29 cellular contexts compared by ENCODE assay signal in the genomic region with DNA sequence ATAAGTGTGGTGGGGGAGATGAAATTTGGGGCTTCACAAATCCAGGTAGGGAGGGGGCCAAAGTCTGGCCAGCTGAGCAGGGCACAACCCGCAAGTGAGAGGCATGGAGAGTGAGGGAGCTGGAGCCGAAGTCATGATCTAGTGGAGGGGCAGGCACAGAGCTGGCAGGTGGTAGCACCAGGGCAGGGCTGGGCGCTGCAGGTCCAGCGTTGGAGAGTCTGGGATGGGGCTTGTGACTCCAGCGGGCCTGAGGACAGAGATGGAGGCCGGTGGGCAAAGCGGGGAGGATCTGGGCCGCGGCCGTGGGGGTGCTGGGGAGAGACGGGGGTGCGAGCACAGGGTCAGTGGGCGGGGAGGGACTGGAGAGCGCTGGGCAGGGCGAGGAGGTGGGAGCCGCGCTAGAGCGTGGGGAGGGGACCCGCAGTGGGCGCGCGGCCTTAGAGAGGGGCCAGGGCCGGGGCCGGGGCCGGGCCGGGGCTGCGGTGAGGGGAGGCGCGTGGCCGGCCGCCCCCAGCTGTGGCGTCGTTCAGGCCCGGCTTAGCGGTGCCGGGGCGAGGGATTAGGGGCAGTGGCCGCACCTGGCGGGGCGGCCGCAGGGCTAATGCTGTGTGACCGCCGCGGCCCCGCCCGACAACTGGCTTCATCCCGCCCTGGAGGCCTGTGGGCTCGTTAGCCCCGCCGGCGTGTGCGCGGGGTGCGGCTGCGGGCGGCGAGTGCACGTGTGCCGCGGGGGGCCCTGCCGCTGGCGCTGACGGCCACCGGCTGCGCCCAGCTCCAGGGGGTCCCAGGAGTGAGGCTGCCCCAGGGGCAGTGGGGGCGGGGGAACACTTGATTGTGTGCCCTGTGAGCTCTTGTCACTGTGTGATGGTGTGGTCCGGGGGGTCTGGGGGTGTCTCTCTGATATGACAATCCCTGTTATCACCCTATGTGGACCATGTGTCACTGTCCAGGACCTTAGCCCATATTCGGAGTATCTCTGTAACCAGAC. TPM values are rescaled to one million over a fixed set of nuclear protein-coding genes. Genes with fewer than 3 reads are reported as not detected.
DNase-seq lines count a peak whose midpoint lies in the region; ATAC-seq and TF ChIP-seq lines count a peak whose summit lies in the region.
"Had no signal": no experiment of that assay in that cellular context is flagged by ENCODE, and none has a peak within 500 bp of the region (broad histone marks: within the 10 kb centered on the region; RNA-seq: fewer than 3 reads in every experiment).

No MANE protein-coding gene starts in this region.

- H3K4me1 Mint-ChIP-seq in T-helper 17 cell: peaks cover 3% of the 10 kb centered on the region
- H3K4me1 Mint-ChIP-seq: CD14-positive monocyte had no signal

- H4K20me1 ChIP-seq in SK-N-SH (ENCODE audit: insufficient read depth): no peaks in the 10 kb centered on the region

- no peak for TF ChIP-seq RAD21 in SK-N-SH (IDR thresholded peaks at IDR 0.05; ENCODE audit: low read length)

- no peak for TF ChIP-seq POLR2A in gastrocnemius medialis (IDR thresholded peaks at IDR 0.05)

- POLR2A ChIA-PET in SK-N-SH (lab: Yijun Ruan, JAX): no interaction called here

- no peak overlapping the region for H3K27ac Mint-ChIP-seq in T-helper 17 cell
- H3K27ac Mint-ChIP-seq: CD14-positive monocyte, natural killer cell had no signal

- no peak for ATAC-seq in SK-N-SH treated with all-trans-retinoic acid at 6 μM for 48 hours
- ATAC-seq in T-helper 17 cell: no peak
- no peak for ATAC-seq in gastrocnemius medialis
- ATAC-seq: HCT116, natural killer cell, Right ventricle myocardium inferior had no signal

- no peaks in the 10 kb centered on the region for H3K9me2 ChIP-seq in SK-N-SH

- peaks cover 81% of the 10 kb centered on the region for H3K27me3 Mint-ChIP-seq in T-helper 17 cell

- H3K4me1 ChIP-seq in SK-N-SH (ENCODE audit: control insufficient read depth in 1 of 2, insufficient read depth in 2 of 2, low read depth in 1 of 2, low read length in 1 of 2) (no peaks in the 10 kb centered on the region), iPS-18a (ENCODE audit: control insufficient read depth, low read depth, low read length) (no peaks in the 10 kb centered on the region), gastrocnemius medialis (peaks cover 64 to 76% of the 10 kb centered on the region in 2 donors)
- H3K4me1 ChIP-seq: spleen had no signal

- H3K4me3 Mint-ChIP-seq in T-helper 17 cell: peak overlapping the region; percentile 31
- H3K4me3 Mint-ChIP-seq: natural killer cell had no signal

- H3K9ac ChIP-seq in SK-N-SH (no peak overlapping the region), iPS-18a (ENCODE audit: low read length) (no peak overlapping the region)

- CTCF ChIA-PET in SK-N-SH (lab: Yijun Ruan, JAX): interaction anchor here (1.2 to 2.1 kb wide), 2 partner anchors 24 to 25 kb away, joined by 4 to 8 read pairs; a partner anchor contains a TSS

- no peak overlapping the region for H3K4me3 ChIP-seq in SK-N-SH (ENCODE audit: low read depth in 2 of 2, low read length in 1 of 2)
- H3K4me3 ChIP-seq in iPS-18a (ENCODE audit: low read length): peak overlapping the region; percentile 44
- H3K4me3 ChIP-seq in gastrocnemius medialis: no peak overlapping the region
- H3K4me3 ChIP-seq: thoracic aorta had no signal

- in situ Hi-C loops in gastrocnemius medialis (cut with MboI; ENCODE audit: low sequenced_read_pairs in 4 of 4): loop anchor here in 1 of 4 donors (25.0 kb wide), 1 partner anchor 308 kb away; a partner anchor contains a TSS

- H3K36me3 ChIP-seq in SK-N-SH (replicated peaks in 1 of 2; ENCODE audit: control insufficient read depth in 1 of 2, insufficient read depth in 2 of 2, low read length in 1 of 2): no peaks in the 10 kb centered on the region
- H3K36me3 ChIP-seq in iPS-18a (ENCODE audit: control insufficient read depth, low read depth, low read length): no peaks in the 10 kb centered on the region
- H3K36me3 ChIP-seq in gastrocnemius medialis: no peaks in the 10 kb centered on the region
- H3K36me3 ChIP-seq: spleen, thoracic aorta had no signal

- no peaks in the 10 kb centered on the region for H3F3A ChIP-seq in SK-N-SH (replicated peaks; ENCODE audit: insufficient read depth)

- no peaks in the 10 kb centered on the region for H3K9me3 ChIP-seq in SK-N-SH
- no peaks in the 10 kb centered on the region for H3K9me3 ChIP-seq in T-helper 17 cell (ENCODE audit: control insufficient read depth, low read length, poor library complexity, severe bottlenecking)
- H3K9me3 ChIP-seq in iPS-18a (ENCODE audit: control insufficient read depth, low read depth, low read length): no peaks in the 10 kb centered on the region
- no peaks in the 10 kb centered on the region for H3K9me3 ChIP-seq in gastrocnemius medialis
- H3K9me3 ChIP-seq: spleen, thoracic aorta had no signal

- no peak for TF ChIP-seq EP300 in SK-N-SH (IDR thresholded peaks at IDR 0.05; ENCODE audit: borderline replicate concordance in 1 of 2, low read depth in 1 of 2, low read length in 1 of 2)

- 56% methylated on average over 5 of the region's 68 CpGs for WGBS in SK-N-SH (ENCODE audit: low lambda C conversion rate)

- intact Hi-C loops in gastrocnemius medialis (cut with DNase I; ENCODE audit: low total_unique reads): no loop called here

- H3K4me2 ChIP-seq in SK-N-SH: no peak overlapping the region

- H3K27ac ChIP-seq in SK-N-SH (ENCODE audit: low read depth in 2 of 2, low read length in 1 of 2) (no peak overlapping the region), iPS-18a (ENCODE audit: low read length) (no peak overlapping the region), gastrocnemius medialis (peak overlapping the region; percentile 94 to 98 (median 98))
- H3K27ac ChIP-seq: spleen, thoracic aorta had no signal

- DNase-seq in SK-N-SH (peak; percentile 51), T-helper 17 cell (no peak), gastrocnemius medialis (no peak), NCI-H226 (no peak), Ammon's horn (ENCODE audit: low spot score) (no peak), SHP77 treated with DMSO at 0.1 percent for 48 hours (lab: John Stamatoyannopoulos, UW) (no peak)
- DNase-seq: activated CD4-positive, alpha-beta T cell treated with anti-CD3 and anti-CD28 coated beads, Interleukin-2, amount 50 U/mL, for 1 hour; activated CD8-positive, alpha-beta memory T cell treated with anti-CD3 and anti-CD28 coated beads, Interleukin-2, amount 50 U/mL, for 48 hours; activated effector memory CD4-positive, alpha-beta T cell treated with anti-CD3 and anti-CD28 coated beads, Interleukin-2, amount 50 U/mL, for 16 hours; amygdala; central memory CD4-positive, alpha-beta T cell; DMS153; effector CD4-positive, alpha-beta T cell; head of caudate nucleus; mesenchymal stem cell; natural killer cell; NCI-H1930; NCI-H510A; spleen; T-helper 1 cell had no signal

- TF ChIP-seq CTCF in SK-N-SH (IDR thresholded peaks at IDR 0.05): no peak
- no peak for TF ChIP-seq CTCF in gastrocnemius medialis (IDR thresholded peaks at IDR 0.05 in 4 of 5, conservative IDR thresholded peaks at IDR 0.05 in 1 of 5)

- no peaks in the 10 kb centered on the region for H3K79me2 ChIP-seq in SK-N-SH (ENCODE audit: insufficient read depth)

- peaks cover 13% of the 10 kb centered on the region; the same call in 1 of the 2 replicates for H3K27me3 ChIP-seq in SK-N-SH (ENCODE audit: insufficient read depth)
- H3K27me3 ChIP-seq in iPS-18a (ENCODE audit: control insufficient read depth, insufficient read depth, low read length): peaks cover 53% of the 10 kb centered on the region
- H3K27me3 ChIP-seq in gastrocnemius medialis: no peaks in the 10 kb centered on the region

- H2AFZ ChIP-seq in SK-N-SH (ENCODE audit: low read depth): no peak overlapping the region

- peaks cover 7% of the 10 kb centered on the region for H3K36me3 Mint-ChIP-seq in T-helper 17 cell (ENCODE audit: low read depth)
- H3K36me3 Mint-ChIP-seq: natural killer cell had no signal

TF ChIP-seq in SK-N-SH, 30 proteins besides CTCF, POLR2A, EP300 and RAD21 (continues in another document):
- TF ChIP-seq, protein P1, sequence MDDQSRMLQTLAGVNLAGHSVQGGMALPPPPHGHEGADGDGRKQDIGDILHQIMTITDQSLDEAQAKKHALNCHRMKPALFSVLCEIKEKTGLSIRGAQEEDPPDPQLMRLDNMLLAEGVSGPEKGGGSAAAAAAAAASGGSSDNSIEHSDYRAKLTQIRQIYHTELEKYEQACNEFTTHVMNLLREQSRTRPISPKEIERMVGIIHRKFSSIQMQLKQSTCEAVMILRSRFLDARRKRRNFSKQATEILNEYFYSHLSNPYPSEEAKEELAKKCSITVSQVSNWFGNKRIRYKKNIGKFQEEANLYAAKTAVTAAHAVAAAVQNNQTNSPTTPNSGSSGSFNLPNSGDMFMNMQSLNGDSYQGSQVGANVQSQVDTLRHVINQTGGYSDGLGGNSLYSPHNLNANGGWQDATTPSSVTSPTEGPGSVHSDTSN (IDR thresholded peaks at IDR 0.05): no peak

RNA-seq across cellular contexts. Expression of a gene that starts 23.6 kb away (rescaled TPM):
- not detected in 2 replicates for polyA plus RNA-seq in SK-N-SH (2012; rRNA removed)
- polyA plus RNA-seq in SK-N-SH (2012; cell fraction: cytosol; rRNA removed): not detected in 2 replicates
- not detected in 2 replicates for polyA plus RNA-seq in SK-N-SH (2012; cell fraction: nucleus; rRNA removed)
- total RNA-seq in T-helper 17 cell (not detected), gastrocnemius medialis (10 to 100 TPM in 2 of 4 donors, 1 to 10 TPM in 2; 3.5 to 20.6 (median 10.4) TPM)
- total RNA-seq: fibroblast of lung, kidney epithelial cell, natural killer cell, pulmonary artery endothelial cell, spleen, thoracic aorta had no signal
- polyA plus RNA-seq: CD14-positive monocyte, fibroblast of lung had no signal

RNA-seq across cellular contexts. Expression of a gene that starts 38.8 kb away (rescaled TPM):
- 0.13 and 0.18 TPM in 2 replicates for polyA plus RNA-seq in SK-N-SH (2012; rRNA removed)
- 0.09 and 0.14 TPM in 2 replicates for polyA plus RNA-seq in SK-N-SH (2012; cell fraction: cytosol; rRNA removed)
- 0.42 and 0.67 TPM in 2 replicates for polyA plus RNA-seq in SK-N-SH (2012; cell fraction: nucleus; rRNA removed)
- total RNA-seq in T-helper 17 cell (not detected), gastrocnemius medialis (under 1 TPM; 0.03 to 0.53 (median 0.15) TPM)
- total RNA-seq: kidney epithelial cell, natural killer cell, pulmonary artery endothelial cell, Right ventricle myocardium inferior, spleen, thoracic aorta had no signal
- polyA plus RNA-seq: CD14-positive monocyte, fibroblast of lung, spleen had no signal

Comparison
In these comparisons a context has a peak if more than half of its experiments do, and no peak if none do; other contexts are left out.
1. H3K27ac ChIP-seq: peak in gastrocnemius medialis (4 of 4); none in SK-N-SH (0 of 2) and iPS-18a (single experiment).
2. RNA of a gene that starts 23.6 kb away (total RNA-seq): 3.5 to 20.6 TPM in gastrocnemius medialis; not detected in T-helper 17 cell; every median in the first group is over 4 times any median in the second.